Comparison of ENCODE assay signal across 28 cellular contexts in genomic region chr2:62817995-62818713, GRCh38.
DNase-seq lines count a peak whose midpoint lies in the region; ATAC-seq and TF ChIP-seq lines count a peak whose summit lies in the region.
"Had no signal": no experiment of that assay in that cellular context is flagged by ENCODE, and none has a peak within 500 bp of the region (broad histone marks: within the 10 kb centered on the region; RNA-seq: fewer than 3 reads in every experiment).

No MANE protein-coding gene starts in this region.

- TF ChIP-seq CTCF in IMR-90 (conservative IDR thresholded peaks at IDR 0.05; ENCODE audit: low read depth, low read length), result no peak
- no peak for TF ChIP-seq CTCF in astrocyte of the spinal cord (IDR thresholded peaks at IDR 0.05; ENCODE audit: low read depth, low read length)

- WGBS in IMR-90 (ENCODE audit: extremely low coverage in 2 of 2, insufficient read length in 1 of 2), 2 experiments, result no CpG with 5 or more reads among the region's 2 CpGs

- H3K36me3 Mint-ChIP-seq in stimulated activated naive B cell treated with anti-CD40 and anti-IgM and Interleukin-4, amounts not matched to agents 10 μg/mL and 1 μg/mL and 100 μg/mL, for 72 hours, result no peaks in the 10 kb centered on the region
- H3K36me3 Mint-ChIP-seq: CD4-positive, CD25-positive, alpha-beta regulatory T cell had no signal

- H4K5ac ChIP-seq in IMR-90 (ENCODE audit: low read depth, low read length), result no peak overlapping the region

- no peak overlapping the region for H3K56ac ChIP-seq in IMR-90 (ENCODE audit: extremely low read depth, insufficient read depth, low read length)

- no peak overlapping the region for H3K4me2 ChIP-seq in IMR-90 (ENCODE audit: low read depth, low read length)

- H3K14ac ChIP-seq in IMR-90 (replicated peaks; ENCODE audit: low read depth, low read length), result no peak overlapping the region

- no peak overlapping the region for H3K27ac Mint-ChIP-seq in stimulated activated naive B cell treated with anti-CD40 and anti-IgM and Interleukin-4, amounts not matched to agents 10 μg/mL and 1 μg/mL and 100 μg/mL, for 72 hours
- H3K27ac Mint-ChIP-seq: CD4-positive, CD25-positive, alpha-beta regulatory T cell; dendritic cell treated with granulocyte-macrophage colony-stimulating factor and Interleukin-4, amounts not matched to agents 40 ng/mL and 50 ng/mL, for 4 days; IgD-negative memory B cell had no signal

- CTCF ChIA-PET in IMR-90 (lab: Yijun Ruan, JAX), result no interaction called here

- H3K27ac ChIP-seq in IMR-90 (ENCODE audit: insufficient read depth, low read length), result no peak overlapping the region
- H3K27ac ChIP-seq: HL-60, lower lobe of right lung, psoas muscle, SK-N-MC had no signal

- H3K79me1 ChIP-seq in IMR-90 (ENCODE audit: low read depth in 1 of 2, low read length in 2 of 2), result peaks cover 24 to 47% of the 10 kb centered on the region in 2 experiments

- H3K9ac ChIP-seq in IMR-90 (ENCODE audit: low read depth, low read length), result no peak overlapping the region

- no peak for TF ChIP-seq POLR2A in IMR-90 (IDR thresholded peaks at IDR 0.05; ENCODE audit: low read depth, low read length)

- H2BK20ac ChIP-seq in IMR-90 (ENCODE audit: low read depth, low read length), result no peak overlapping the region

- no peak overlapping the region for H2AFZ ChIP-seq in IMR-90 (replicated peaks; ENCODE audit: low read length, poor library complexity)

- POLR2A ChIA-PET in IMR-90 (lab: Charles Lee; ENCODE audit: unreplicated experiment), result no interaction called here

- H3K27me3 Mint-ChIP-seq in stimulated activated naive B cell treated with anti-CD40 and anti-IgM and Interleukin-4, amounts not matched to agents 10 μg/mL and 1 μg/mL and 100 μg/mL, for 72 hours, result no peaks in the 10 kb centered on the region
- H3K27me3 Mint-ChIP-seq: CD4-positive, CD25-positive, alpha-beta regulatory T cell; dendritic cell treated with granulocyte-macrophage colony-stimulating factor and Interleukin-4, amounts not matched to agents 40 ng/mL and 50 ng/mL, for 4 days; IgD-negative memory B cell had no signal

- BruUV-seq in IMR-90 (replicated peaks; lab: Mats Ljungman, UMichigan), result no TSS peak

- no peak overlapping the region for H3K18ac ChIP-seq in IMR-90 (ENCODE audit: low read depth, low read length)

- H3K4me3 ChIP-seq in IMR-90 (ENCODE audit: insufficient read depth, low read depth, low read length) (no peak overlapping the region), astrocyte of the spinal cord (ENCODE audit: low read depth, low read length) (no peak overlapping the region)
- H3K4me3 ChIP-seq: lower lobe of right lung, psoas muscle, SK-N-MC had no signal

- H4K91ac ChIP-seq in IMR-90 (ENCODE audit: insufficient read depth, low read depth, low read length), result no peak overlapping the region

- no peak for TF ChIP-seq RAD21 in IMR-90 (IDR thresholded peaks at IDR 0.05; ENCODE audit: low read length)

- H3K36me3 ChIP-seq in IMR-90 (ENCODE audit: control insufficient read depth, insufficient read depth, low read length), result no peaks in the 10 kb centered on the region
- H3K36me3 ChIP-seq: lower lobe of right lung had no signal

- H3K4me3 Mint-ChIP-seq in stimulated activated naive B cell treated with anti-CD40 and anti-IgM and Interleukin-4, amounts not matched to agents 10 μg/mL and 1 μg/mL and 100 μg/mL, for 72 hours, result no peak overlapping the region
- H3K4me3 Mint-ChIP-seq: CD4-positive, CD25-positive, alpha-beta regulatory T cell; dendritic cell treated with granulocyte-macrophage colony-stimulating factor and Interleukin-4, amounts not matched to agents 40 ng/mL and 50 ng/mL, for 4 days; IgD-negative memory B cell had no signal

- H3K9me3 ChIP-seq in IMR-90 (ENCODE audit: control insufficient read depth, insufficient read depth, low read length), result no peaks in the 10 kb centered on the region
- H3K9me3 ChIP-seq: lower lobe of right lung, psoas muscle had no signal

- no peaks in the 10 kb centered on the region for H3K9me3 Mint-ChIP-seq in stimulated activated naive B cell treated with anti-CD40 and anti-IgM and Interleukin-4, amounts not matched to agents 10 μg/mL and 1 μg/mL and 100 μg/mL, for 72 hours
- H3K9me3 Mint-ChIP-seq: dendritic cell treated with granulocyte-macrophage colony-stimulating factor and Interleukin-4, amounts not matched to agents 40 ng/mL and 50 ng/mL, for 4 days; IgD-negative memory B cell had no signal

- DNase-seq in EL (peak; percentile 45), IMR-90 (peak; percentile 76), astrocyte of the spinal cord (ENCODE audit: low read depth, low spot score) (peak; percentile 36), kidney glomerular epithelial cell (lab: John Stamatoyannopoulos, UW) (peak; percentile 51), midbrain (lab: John Stamatoyannopoulos, UW) (no peak), H4 (ENCODE audit: low spot score) (no peak)
- no peak for DNase-seq in stimulated activated naive B cell treated with anti-CD40 and anti-IgM and Interleukin-4, amounts not matched to agents 10 μg/mL and 1 μg/mL and 100 μg/mL, for 72 hours
- DNase-seq: activated CD4-positive, alpha-beta T cell treated with anti-CD3 and anti-CD28 coated beads, Interleukin-2, amount 50 U/mL, for 48 hours; activated CD8-positive, alpha-beta memory T cell treated with anti-CD3 and anti-CD28 coated beads, Interleukin-2, amount 50 U/mL, for 48 hours; activated gamma-delta T cell; amniotic stem cell; CD4-positive, CD25-positive, alpha-beta regulatory T cell; DMS 273 treated with DMSO at 0.1 percent for 48 hours; GOT3; hippocampal formation; lower lobe of right lung; NCI-H1436; NCI-H2107; NCI-H510A; psoas muscle; RPMI8226; small intestine; stimulated activated naive CD4-positive, alpha-beta T cell treated with Interleukin-2 at 50 U/mL for 16 hours had no signal

- dilution Hi-C loops in IMR-90 (cut with HindIII; ENCODE audit: low sequenced_read_pairs, unreplicated experiment), result no loop called here

- intact Hi-C loops in IMR-90 (cut with micrococcal nuclease), result no loop called here

- H3K23ac ChIP-seq in IMR-90 (ENCODE audit: low read depth, low read length), result no peak overlapping the region

- peaks cover 11% of the 10 kb centered on the region; the same call in 1 of the 2 replicates for H4K20me1 ChIP-seq in IMR-90 (ENCODE audit: insufficient read depth, low read length)

- no peak overlapping the region for H2BK15ac ChIP-seq in IMR-90 (ENCODE audit: low read depth, low read length)

- H3K4me1 ChIP-seq in IMR-90 (ENCODE audit: control insufficient read depth, insufficient read depth, low read length), result no peaks in the 10 kb centered on the region; the same call in 1 of the 2 replicates
- H3K4me1 ChIP-seq: psoas muscle had no signal

- H3K4me1 Mint-ChIP-seq in stimulated activated naive B cell treated with anti-CD40 and anti-IgM and Interleukin-4, amounts not matched to agents 10 μg/mL and 1 μg/mL and 100 μg/mL, for 72 hours, result peaks cover 0 to 3% of the 10 kb centered on the region in 2 donors

- H3K27me3 ChIP-seq in IMR-90 (ENCODE audit: control insufficient read depth, insufficient read depth, low read length), result no peaks in the 10 kb centered on the region

- no peak overlapping the region for H2AK5ac ChIP-seq in IMR-90 (ENCODE audit: low read depth, low read length)

- in situ Hi-C loops in IMR-90 (cut with MboI; ENCODE audit: low sequenced_read_pairs), result no loop called here
- in situ Hi-C loops in astrocyte of the spinal cord (cut with HindIII; ENCODE audit: low sequenced_read_pairs), result no loop called here

- H2BK120ac ChIP-seq in IMR-90 (ENCODE audit: low read depth, low read length), result no peak overlapping the region

- ATAC-seq in IMR-90 (ENCODE audit: low read depth) (peak; percentile 81), HG03439 (IDR thresholded peaks at IDR 0.05; ENCODE audit: unreplicated experiment) (no peak)
- no peak for ATAC-seq in stimulated activated naive B cell treated with anti-CD40 and anti-IgM and Interleukin-4, amounts not matched to agents 10 μg/mL and 1 μg/mL and 100 μg/mL, for 72 hours (replicated peaks)
- ATAC-seq: lower lobe of right lung, psoas muscle had no signal

- H2BK5ac ChIP-seq in IMR-90 (ENCODE audit: low read depth, low read length, poor library complexity, severe bottlenecking), result no peak overlapping the region

- no peak overlapping the region for H3K4ac ChIP-seq in IMR-90 (ENCODE audit: low read depth, low read length)

- no peak overlapping the region for H2AK9ac ChIP-seq in IMR-90 (replicated peaks; ENCODE audit: low read depth, low read length, poor library complexity)

- peaks cover 8% of the 10 kb centered on the region for H3K9me1 ChIP-seq in IMR-90 (ENCODE audit: insufficient read depth, low read length)

- no peak overlapping the region for H4K8ac ChIP-seq in IMR-90 (ENCODE audit: low read depth in 2 of 2, low read length in 2 of 2)

TF ChIP-seq in IMR-90, 13 proteins besides CTCF, POLR2A, EP300 and RAD21 (continues in another document):
- TF ChIP-seq ELK1 (IDR thresholded peaks at IDR 0.05; ENCODE audit: borderline replicate concordance, low read depth, low read length) (no peak), CEBPB (IDR thresholded peaks at IDR 0.05; ENCODE audit: low read depth, low read length) (no peak), USF2 (IDR thresholded peaks at IDR 0.05; ENCODE audit: low read depth, low read length) (no peak), SMC3 (IDR thresholded peaks at IDR 0.05; ENCODE audit: low read depth, low read length) (no peak), RCOR1 (IDR thresholded peaks at IDR 0.05; ENCODE audit: insufficient replicate concordance, low read length) (no peak), MXI1 (IDR thresholded peaks at IDR 0.05; ENCODE audit: borderline replicate concordance, low read depth, low read length) (no peak), FOS (IDR thresholded peaks at IDR 0.05; ENCODE audit: low read depth, low read length) (no peak), CHD1 (IDR thresholded peaks at IDR 0.05; ENCODE audit: low read depth, low read length) (no peak), RFX5 (IDR thresholded peaks at IDR 0.05; ENCODE audit: low read depth, low read length) (no peak), BHLHE40 (IDR thresholded peaks at IDR 0.05; ENCODE audit: low read depth, low read length) (no peak)

Comparison
In these comparisons a context has a peak if more than half of its experiments do, and no peak if none do; other contexts are left out.
1. DNase-seq: peak in EL (single experiment), IMR-90 (single experiment), astrocyte of the spinal cord (single experiment) and kidney glomerular epithelial cell (single experiment); none in midbrain (single experiment), H4 (single experiment) and stimulated activated naive B cell treated with anti-CD40 and anti-IgM and Interleukin-4, amounts not matched to agents 10 μg/mL and 1 μg/mL and 100 μg/mL, for 72 hours (single experiment).